Comparison of ENCODE assay signal across 1 cellular context in the genomic region with DNA sequence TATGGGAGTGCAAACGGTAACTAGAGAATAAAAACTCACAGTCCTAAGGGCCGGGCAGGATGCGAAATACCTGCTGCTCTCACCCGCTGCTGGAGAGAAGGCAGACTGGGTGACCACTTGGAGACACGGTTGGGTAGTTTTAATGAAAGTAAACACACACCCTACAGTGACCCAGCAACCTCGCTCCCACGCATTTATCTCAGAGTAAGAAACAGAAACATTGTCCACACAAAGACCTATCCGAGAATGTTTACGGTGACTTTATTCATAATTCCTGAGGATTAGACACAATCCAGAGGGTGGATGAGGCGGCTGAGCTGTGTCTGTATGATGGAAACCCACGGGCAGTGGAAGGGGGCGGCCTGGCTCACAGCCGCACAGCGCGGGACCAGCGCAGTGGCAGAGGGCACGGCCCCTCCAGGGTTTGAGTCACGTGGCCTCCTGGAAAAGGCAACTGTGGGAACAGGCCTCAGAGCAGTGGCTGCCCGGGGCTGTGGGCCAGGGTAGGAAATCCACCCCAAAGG.
TF ChIP-seq lines count a peak whose summit lies in the region.

No MANE protein-coding gene starts in this region.

TF ChIP-seq in GM12878, 131 proteins besides CTCF, POLR2A, EP300 and RAD21 (continued from another document and continues in another):
- TF ChIP-seq, protein P1, sequence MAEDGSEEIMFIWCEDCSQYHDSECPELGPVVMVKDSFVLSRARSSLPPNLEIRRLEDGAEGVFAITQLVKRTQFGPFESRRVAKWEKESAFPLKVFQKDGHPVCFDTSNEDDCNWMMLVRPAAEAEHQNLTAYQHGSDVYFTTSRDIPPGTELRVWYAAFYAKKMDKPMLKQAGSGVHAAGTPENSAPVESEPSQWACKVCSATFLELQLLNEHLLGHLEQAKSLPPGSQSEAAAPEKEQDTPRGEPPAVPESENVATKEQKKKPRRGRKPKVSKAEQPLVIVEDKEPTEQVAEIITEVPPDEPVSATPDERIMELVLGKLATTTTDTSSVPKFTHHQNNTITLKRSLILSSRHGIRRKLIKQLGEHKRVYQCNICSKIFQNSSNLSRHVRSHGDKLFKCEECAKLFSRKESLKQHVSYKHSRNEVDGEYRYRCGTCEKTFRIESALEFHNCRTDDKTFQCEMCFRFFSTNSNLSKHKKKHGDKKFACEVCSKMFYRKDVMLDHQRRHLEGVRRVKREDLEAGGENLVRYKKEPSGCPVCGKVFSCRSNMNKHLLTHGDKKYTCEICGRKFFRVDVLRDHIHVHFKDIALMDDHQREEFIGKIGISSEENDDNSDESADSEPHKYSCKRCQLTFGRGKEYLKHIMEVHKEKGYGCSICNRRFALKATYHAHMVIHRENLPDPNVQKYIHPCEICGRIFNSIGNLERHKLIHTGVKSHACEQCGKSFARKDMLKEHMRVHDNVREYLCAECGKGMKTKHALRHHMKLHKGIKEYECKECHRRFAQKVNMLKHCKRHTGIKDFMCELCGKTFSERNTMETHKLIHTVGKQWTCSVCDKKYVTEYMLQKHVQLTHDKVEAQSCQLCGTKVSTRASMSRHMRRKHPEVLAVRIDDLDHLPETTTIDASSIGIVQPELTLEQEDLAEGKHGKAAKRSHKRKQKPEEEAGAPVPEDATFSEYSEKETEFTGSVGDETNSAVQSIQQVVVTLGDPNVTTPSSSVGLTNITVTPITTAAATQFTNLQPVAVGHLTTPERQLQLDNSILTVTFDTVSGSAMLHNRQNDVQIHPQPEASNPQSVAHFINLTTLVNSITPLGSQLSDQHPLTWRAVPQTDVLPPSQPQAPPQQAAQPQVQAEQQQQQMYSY (CRISPR knock-in tag; IDR thresholded peaks at IDR 0.05) = no peak
- TF ChIP-seq KLF5 (IDR thresholded peaks at IDR 0.05; ENCODE audit: partially characterized antibody) = no peak
- no peak for TF ChIP-seq NFYA (IDR thresholded peaks at IDR 0.05; ENCODE audit: borderline replicate concordance, low read depth, low read length)
- TF ChIP-seq ZNF24 (IDR thresholded peaks at IDR 0.05) = no peak
- no peak for TF ChIP-seq RB1 (IDR thresholded peaks at IDR 0.05; ENCODE audit: borderline replicate concordance)
- TF ChIP-seq BACH1 (IDR thresholded peaks at IDR 0.05; ENCODE audit: borderline replicate concordance) = no peak
- TF ChIP-seq ZZZ3 (IDR thresholded peaks at IDR 0.05; ENCODE audit: control insufficient read depth, insufficient read length, low read depth) = no peak
- TF ChIP-seq, protein P2, sequence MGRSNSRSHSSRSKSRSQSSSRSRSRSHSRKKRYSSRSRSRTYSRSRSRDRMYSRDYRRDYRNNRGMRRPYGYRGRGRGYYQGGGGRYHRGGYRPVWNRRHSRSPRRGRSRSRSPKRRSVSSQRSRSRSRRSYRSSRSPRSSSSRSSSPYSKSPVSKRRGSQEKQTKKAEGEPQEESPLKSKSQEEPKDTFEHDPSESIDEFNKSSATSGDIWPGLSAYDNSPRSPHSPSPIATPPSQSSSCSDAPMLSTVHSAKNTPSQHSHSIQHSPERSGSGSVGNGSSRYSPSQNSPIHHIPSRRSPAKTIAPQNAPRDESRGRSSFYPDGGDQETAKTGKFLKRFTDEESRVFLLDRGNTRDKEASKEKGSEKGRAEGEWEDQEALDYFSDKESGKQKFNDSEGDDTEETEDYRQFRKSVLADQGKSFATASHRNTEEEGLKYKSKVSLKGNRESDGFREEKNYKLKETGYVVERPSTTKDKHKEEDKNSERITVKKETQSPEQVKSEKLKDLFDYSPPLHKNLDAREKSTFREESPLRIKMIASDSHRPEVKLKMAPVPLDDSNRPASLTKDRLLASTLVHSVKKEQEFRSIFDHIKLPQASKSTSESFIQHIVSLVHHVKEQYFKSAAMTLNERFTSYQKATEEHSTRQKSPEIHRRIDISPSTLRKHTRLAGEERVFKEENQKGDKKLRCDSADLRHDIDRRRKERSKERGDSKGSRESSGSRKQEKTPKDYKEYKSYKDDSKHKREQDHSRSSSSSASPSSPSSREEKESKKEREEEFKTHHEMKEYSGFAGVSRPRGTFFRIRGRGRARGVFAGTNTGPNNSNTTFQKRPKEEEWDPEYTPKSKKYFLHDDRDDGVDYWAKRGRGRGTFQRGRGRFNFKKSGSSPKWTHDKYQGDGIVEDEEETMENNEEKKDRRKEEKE (IDR thresholded peaks at IDR 0.05) = no peak
- no peak for TF ChIP-seq FOXM1 (IDR thresholded peaks at IDR 0.05; ENCODE audit: low read depth, low read length)
- TF ChIP-seq RBBP5 (conservative IDR thresholded peaks at IDR 0.05) = no peak
- TF ChIP-seq MXI1 (IDR thresholded peaks at IDR 0.05; ENCODE audit: low read depth, low read length) = no peak
- TF ChIP-seq TCF7 (IDR thresholded peaks at IDR 0.05; ENCODE audit: borderline replicate concordance) = no peak
- TF ChIP-seq MTA3 (IDR thresholded peaks at IDR 0.05; ENCODE audit: borderline replicate concordance, low read length) = no peak
- no peak for TF ChIP-seq ZNF622 (IDR thresholded peaks at IDR 0.05)
- TF ChIP-seq NR2C2 (IDR thresholded peaks at IDR 0.05; ENCODE audit: borderline replicate concordance, control insufficient read depth, insufficient read length, low read depth) = no peak
- TF ChIP-seq PAX8 (IDR thresholded peaks at IDR 0.05) = no peak
- no peak for TF ChIP-seq KDM1A (IDR thresholded peaks at IDR 0.05; ENCODE audit: borderline replicate concordance)
- TF ChIP-seq, protein P3, sequence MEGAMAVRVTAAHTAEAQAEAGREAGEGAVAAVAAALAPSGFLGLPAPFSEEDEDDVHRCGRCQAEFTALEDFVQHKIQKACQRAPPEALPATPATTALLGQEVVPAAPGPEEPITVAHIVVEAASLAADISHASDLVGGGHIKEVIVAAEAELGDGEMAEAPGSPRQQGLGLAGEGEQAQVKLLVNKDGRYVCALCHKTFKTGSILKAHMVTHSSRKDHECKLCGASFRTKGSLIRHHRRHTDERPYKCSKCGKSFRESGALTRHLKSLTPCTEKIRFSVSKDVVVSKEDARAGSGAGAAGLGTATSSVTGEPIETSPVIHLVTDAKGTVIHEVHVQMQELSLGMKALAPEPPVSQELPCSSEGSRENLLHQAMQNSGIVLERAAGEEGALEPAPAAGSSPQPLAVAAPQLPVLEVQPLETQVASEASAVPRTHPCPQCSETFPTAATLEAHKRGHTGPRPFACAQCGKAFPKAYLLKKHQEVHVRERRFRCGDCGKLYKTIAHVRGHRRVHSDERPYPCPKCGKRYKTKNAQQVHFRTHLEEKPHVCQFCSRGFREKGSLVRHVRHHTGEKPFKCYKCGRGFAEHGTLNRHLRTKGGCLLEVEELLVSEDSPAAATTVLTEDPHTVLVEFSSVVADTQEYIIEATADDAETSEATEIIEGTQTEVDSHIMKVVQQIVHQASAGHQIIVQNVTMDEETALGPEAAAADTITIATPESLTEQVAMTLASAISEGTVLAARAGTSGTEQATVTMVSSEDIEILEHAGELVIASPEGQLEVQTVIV (IDR thresholded peaks at IDR 0.05; ENCODE audit: borderline replicate concordance, partially characterized antibody) = no peak
- TF ChIP-seq, protein P4, sequence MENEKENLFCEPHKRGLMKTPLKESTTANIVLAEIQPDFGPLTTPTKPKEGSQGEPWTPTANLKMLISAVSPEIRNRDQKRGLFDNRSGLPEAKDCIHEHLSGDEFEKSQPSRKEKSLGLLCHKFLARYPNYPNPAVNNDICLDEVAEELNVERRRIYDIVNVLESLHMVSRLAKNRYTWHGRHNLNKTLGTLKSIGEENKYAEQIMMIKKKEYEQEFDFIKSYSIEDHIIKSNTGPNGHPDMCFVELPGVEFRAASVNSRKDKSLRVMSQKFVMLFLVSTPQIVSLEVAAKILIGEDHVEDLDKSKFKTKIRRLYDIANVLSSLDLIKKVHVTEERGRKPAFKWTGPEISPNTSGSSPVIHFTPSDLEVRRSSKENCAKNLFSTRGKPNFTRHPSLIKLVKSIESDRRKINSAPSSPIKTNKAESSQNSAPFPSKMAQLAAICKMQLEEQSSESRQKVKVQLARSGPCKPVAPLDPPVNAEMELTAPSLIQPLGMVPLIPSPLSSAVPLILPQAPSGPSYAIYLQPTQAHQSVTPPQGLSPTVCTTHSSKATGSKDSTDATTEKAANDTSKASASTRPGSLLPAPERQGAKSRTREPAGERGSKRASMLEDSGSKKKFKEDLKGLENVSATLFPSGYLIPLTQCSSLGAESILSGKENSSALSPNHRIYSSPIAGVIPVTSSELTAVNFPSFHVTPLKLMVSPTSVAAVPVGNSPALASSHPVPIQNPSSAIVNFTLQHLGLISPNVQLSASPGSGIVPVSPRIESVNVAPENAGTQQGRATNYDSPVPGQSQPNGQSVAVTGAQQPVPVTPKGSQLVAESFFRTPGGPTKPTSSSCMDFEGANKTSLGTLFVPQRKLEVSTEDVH (IDR thresholded peaks at IDR 0.05; ENCODE audit: low read depth, partially characterized antibody) = no peak
- TF ChIP-seq EED (IDR thresholded peaks at IDR 0.05; ENCODE audit: low read depth) = no peak
- no peak for TF ChIP-seq SIN3A (IDR thresholded peaks at IDR 0.05; ENCODE audit: low read depth, low read length)
- no peak for TF ChIP-seq BRCA1 (IDR thresholded peaks at IDR 0.05; ENCODE audit: low read depth, low read length)
- peak; percentile 42; the same call in 1 of the 2 replicates for TF ChIP-seq GATAD2B (conservative IDR thresholded peaks at IDR 0.05; ENCODE audit: low read depth)
- TF ChIP-seq SPI1 (IDR thresholded peaks at IDR 0.05; ENCODE audit: borderline replicate concordance, insufficient read depth, low read depth, low read length) = no peak
- no peak for TF ChIP-seq POU2F2 (IDR thresholded peaks at IDR 0.05; ENCODE audit: borderline replicate concordance, low read depth, low read length)
- no peak for TF ChIP-seq RAD51 (IDR thresholded peaks at IDR 0.05)
- TF ChIP-seq GABPA (IDR thresholded peaks at IDR 0.05; ENCODE audit: low read depth) = no peak
- TF ChIP-seq ATF7 (IDR thresholded peaks at IDR 0.05; ENCODE audit: low read depth) = 0 out of 2 replicates have a peak, but pooled peaks have one; percentile 27
- TF ChIP-seq, protein P5, sequence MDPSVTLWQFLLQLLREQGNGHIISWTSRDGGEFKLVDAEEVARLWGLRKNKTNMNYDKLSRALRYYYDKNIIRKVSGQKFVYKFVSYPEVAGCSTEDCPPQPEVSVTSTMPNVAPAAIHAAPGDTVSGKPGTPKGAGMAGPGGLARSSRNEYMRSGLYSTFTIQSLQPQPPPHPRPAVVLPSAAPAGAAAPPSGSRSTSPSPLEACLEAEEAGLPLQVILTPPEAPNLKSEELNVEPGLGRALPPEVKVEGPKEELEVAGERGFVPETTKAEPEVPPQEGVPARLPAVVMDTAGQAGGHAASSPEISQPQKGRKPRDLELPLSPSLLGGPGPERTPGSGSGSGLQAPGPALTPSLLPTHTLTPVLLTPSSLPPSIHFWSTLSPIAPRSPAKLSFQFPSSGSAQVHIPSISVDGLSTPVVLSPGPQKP (IDR thresholded peaks at IDR 0.05; ENCODE audit: low read depth, low read length) = no peak
- no peak for TF ChIP-seq FOS (IDR thresholded peaks at IDR 0.05; ENCODE audit: borderline replicate concordance, extremely low read depth, insufficient read length)
- TF ChIP-seq, protein P6, sequence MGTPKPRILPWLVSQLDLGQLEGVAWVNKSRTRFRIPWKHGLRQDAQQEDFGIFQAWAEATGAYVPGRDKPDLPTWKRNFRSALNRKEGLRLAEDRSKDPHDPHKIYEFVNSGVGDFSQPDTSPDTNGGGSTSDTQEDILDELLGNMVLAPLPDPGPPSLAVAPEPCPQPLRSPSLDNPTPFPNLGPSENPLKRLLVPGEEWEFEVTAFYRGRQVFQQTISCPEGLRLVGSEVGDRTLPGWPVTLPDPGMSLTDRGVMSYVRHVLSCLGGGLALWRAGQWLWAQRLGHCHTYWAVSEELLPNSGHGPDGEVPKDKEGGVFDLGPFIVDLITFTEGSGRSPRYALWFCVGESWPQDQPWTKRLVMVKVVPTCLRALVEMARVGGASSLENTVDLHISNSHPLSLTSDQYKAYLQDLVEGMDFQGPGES (IDR thresholded peaks at IDR 0.05) = no peak
- no peak for TF ChIP-seq SMAD5 (IDR thresholded peaks at IDR 0.05; ENCODE audit: low read depth)
- no peak for TF ChIP-seq POLR2AphosphoS2 (IDR thresholded peaks at IDR 0.05; ENCODE audit: low read depth, low read length)
- TF ChIP-seq SMARCA5 (IDR thresholded peaks at IDR 0.05) = 0 out of 2 replicates have a peak, but pooled peaks have one; percentile 39
- TF ChIP-seq TCF12 (IDR thresholded peaks at IDR 0.05; ENCODE audit: low read depth, low read length) = 0 out of 2 replicates have a peak, but pooled peaks have one; percentile 10
- TF ChIP-seq, protein P7, sequence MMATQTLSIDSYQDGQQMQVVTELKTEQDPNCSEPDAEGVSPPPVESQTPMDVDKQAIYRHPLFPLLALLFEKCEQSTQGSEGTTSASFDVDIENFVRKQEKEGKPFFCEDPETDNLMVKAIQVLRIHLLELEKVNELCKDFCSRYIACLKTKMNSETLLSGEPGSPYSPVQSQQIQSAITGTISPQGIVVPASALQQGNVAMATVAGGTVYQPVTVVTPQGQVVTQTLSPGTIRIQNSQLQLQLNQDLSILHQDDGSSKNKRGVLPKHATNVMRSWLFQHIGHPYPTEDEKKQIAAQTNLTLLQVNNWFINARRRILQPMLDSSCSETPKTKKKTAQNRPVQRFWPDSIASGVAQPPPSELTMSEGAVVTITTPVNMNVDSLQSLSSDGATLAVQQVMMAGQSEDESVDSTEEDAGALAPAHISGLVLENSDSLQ (IDR thresholded peaks at IDR 0.05) = no peak
- no peak; a peak in 1 of 4 replicates for TF ChIP-seq ETV6 (conservative IDR thresholded peaks at IDR 0.05 in 1 of 2, IDR thresholded peaks at IDR 0.05 in 1 of 2; ENCODE audit: borderline replicate concordance in 1 of 2, low read depth in 1 of 2)
- no peak for TF ChIP-seq MYB (IDR thresholded peaks at IDR 0.05; ENCODE audit: borderline replicate concordance, low read depth, low read length)
- peak; percentile 60 for TF ChIP-seq DPF2 (IDR thresholded peaks at IDR 0.05)
- TF ChIP-seq, protein P8, sequence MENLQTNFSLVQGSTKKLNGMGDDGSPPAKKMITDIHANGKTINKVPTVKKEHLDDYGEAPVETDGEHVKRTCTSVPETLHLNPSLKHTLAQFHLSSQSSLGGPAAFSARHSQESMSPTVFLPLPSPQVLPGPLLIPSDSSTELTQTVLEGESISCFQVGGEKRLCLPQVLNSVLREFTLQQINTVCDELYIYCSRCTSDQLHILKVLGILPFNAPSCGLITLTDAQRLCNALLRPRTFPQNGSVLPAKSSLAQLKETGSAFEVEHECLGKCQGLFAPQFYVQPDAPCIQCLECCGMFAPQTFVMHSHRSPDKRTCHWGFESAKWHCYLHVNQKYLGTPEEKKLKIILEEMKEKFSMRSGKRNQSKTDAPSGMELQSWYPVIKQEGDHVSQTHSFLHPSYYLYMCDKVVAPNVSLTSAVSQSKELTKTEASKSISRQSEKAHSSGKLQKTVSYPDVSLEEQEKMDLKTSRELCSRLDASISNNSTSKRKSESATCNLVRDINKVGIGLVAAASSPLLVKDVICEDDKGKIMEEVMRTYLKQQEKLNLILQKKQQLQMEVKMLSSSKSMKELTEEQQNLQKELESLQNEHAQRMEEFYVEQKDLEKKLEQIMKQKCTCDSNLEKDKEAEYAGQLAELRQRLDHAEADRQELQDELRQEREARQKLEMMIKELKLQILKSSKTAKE (IDR thresholded peaks at IDR 0.05; ENCODE audit: low read depth, poor library complexity, severe bottlenecking) = peak; percentile 43
- TF ChIP-seq ZNF207 (IDR thresholded peaks at IDR 0.05; ENCODE audit: borderline replicate concordance) = no peak
- TF ChIP-seq, protein P9, sequence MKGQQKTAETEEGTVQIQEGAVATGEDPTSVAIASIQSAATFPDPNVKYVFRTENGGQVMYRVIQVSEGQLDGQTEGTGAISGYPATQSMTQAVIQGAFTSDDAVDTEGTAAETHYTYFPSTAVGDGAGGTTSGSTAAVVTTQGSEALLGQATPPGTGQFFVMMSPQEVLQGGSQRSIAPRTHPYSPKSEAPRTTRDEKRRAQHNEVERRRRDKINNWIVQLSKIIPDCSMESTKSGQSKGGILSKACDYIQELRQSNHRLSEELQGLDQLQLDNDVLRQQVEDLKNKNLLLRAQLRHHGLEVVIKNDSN (IDR thresholded peaks at IDR 0.05; ENCODE audit: borderline replicate concordance, extremely low read length, insufficient read depth, low read depth, low read length) = no peak
- TF ChIP-seq CBX5 (IDR thresholded peaks at IDR 0.05; ENCODE audit: low read depth) = no peak
